8 cellular contexts compared by ENCODE assay signal in genomic region chr17:17494499-17495447, GRCh38. TPM values are rescaled to one million over a fixed set of nuclear protein-coding genes. Genes with fewer than 3 reads are reported as not detected.
DNase-seq lines count a peak whose midpoint lies in the region; ATAC-seq and TF ChIP-seq lines count a peak whose summit lies in the region.

No MANE protein-coding gene starts in this region.

- H3K9me3 Mint-ChIP-seq in activated CD8-positive, alpha-beta memory T cell treated with anti-CD3 and anti-CD28 coated beads, Interleukin-2, amount 10 ng/mL, durations not matched to agents 7 days and 5 days (ENCODE audit: low read depth) = no peaks in the 10 kb centered on the region
- H3K9me3 Mint-ChIP-seq in neural progenitor cell = no peaks in the 10 kb centered on the region

- no peak overlapping the region for H2AFZ ChIP-seq in neural progenitor cell (replicated peaks)

- H3K27ac ChIP-seq in neural progenitor cell = no peak overlapping the region

- H3K4me1 Mint-ChIP-seq in activated CD8-positive, alpha-beta memory T cell treated with anti-CD3 and anti-CD28 coated beads, Interleukin-2, amount 10 ng/mL, durations not matched to agents 7 days and 5 days = peaks cover 4% of the 10 kb centered on the region
- H3K4me1 Mint-ChIP-seq in neural progenitor cell = peaks cover 31% of the 10 kb centered on the region

- peak; percentile 28 for DNase-seq in NCI-H2029 (lab: John Stamatoyannopoulos, UW)
- DNase-seq in NCI-H2029 treated with DMSO at 0.1 percent for 48 hours (lab: John Stamatoyannopoulos, UW) = no peak
- DNase-seq in activated CD8-positive, alpha-beta memory T cell treated with anti-CD3 and anti-CD28 coated beads, Interleukin-2, amount 10 ng/mL, durations not matched to agents 7 days and 5 days = no peak
- DNase-seq in fibroblast of villous mesenchyme (ENCODE audit: low read depth) = peak; percentile 50
- DNase-seq in neural progenitor cell (ENCODE audit: low spot score) = peak; percentile 77
- DNase-seq in HEK293T (ENCODE audit: extremely low spot score) = no peak
- no peak for DNase-seq in NCI-H2107 treated with DMSO at 0.1 percent for 48 hours (lab: John Stamatoyannopoulos, UW; ENCODE audit: unreplicated experiment)

- H3K4me3 Mint-ChIP-seq in activated CD8-positive, alpha-beta memory T cell treated with anti-CD3 and anti-CD28 coated beads, Interleukin-2, amount 10 ng/mL, durations not matched to agents 7 days and 5 days = peak overlapping the region; percentile 48
- peak overlapping the region; percentile 88 for H3K4me3 Mint-ChIP-seq in neural progenitor cell

- peaks cover 15% of the 10 kb centered on the region for H3K27me3 Mint-ChIP-seq in activated CD8-positive, alpha-beta memory T cell treated with anti-CD3 and anti-CD28 coated beads, Interleukin-2, amount 10 ng/mL, durations not matched to agents 7 days and 5 days
- H3K27me3 Mint-ChIP-seq in neural progenitor cell (ENCODE audit: insufficient read depth, low read depth) = peaks cover 16% of the 10 kb centered on the region

- peaks cover 39% of the 10 kb centered on the region for H3F3A ChIP-seq in neural progenitor cell (ENCODE audit: low read depth)

- no peak for ATAC-seq in activated CD8-positive, alpha-beta memory T cell treated with anti-CD3 and anti-CD28 coated beads, Interleukin-2, amount 10 ng/mL, durations not matched to agents 7 days and 5 days
- ATAC-seq in GM21723 (IDR thresholded peaks at IDR 0.05; ENCODE audit: unreplicated experiment) = no peak

- TF ChIP-seq CTCF in fibroblast of villous mesenchyme (IDR thresholded peaks at IDR 0.05; ENCODE audit: insufficient read depth, low read depth, low read length) (no peak), neural progenitor cell (IDR thresholded peaks at IDR 0.05) (no peak)

- peak overlapping the region; percentile 85 for H3K4me2 ChIP-seq in neural progenitor cell

- POLR2A ChIA-PET in HEK293T (lab: Yijun Ruan, JAX) = no interaction called here

- CTCF ChIA-PET in activated CD8-positive, alpha-beta memory T cell treated with anti-CD3 and anti-CD28 coated beads, Interleukin-2, amount 10 ng/mL, durations not matched to agents 7 days and 5 days (lab: Charles Lee) = interaction anchor here (1.1 to 3.8 kb wide), 7 partner anchors 16 to 424 kb away, joined by 3 to 78 read pairs (median 17); no protein-coding TSS in a partner anchor
- CTCF ChIA-PET in HEK293T (lab: Yijun Ruan, JAX) = no interaction called here

- H3K9me3 ChIP-seq in neural progenitor cell (ENCODE audit: low read depth) = no peaks in the 10 kb centered on the region

- no peak overlapping the region for H3K27ac Mint-ChIP-seq in activated CD8-positive, alpha-beta memory T cell treated with anti-CD3 and anti-CD28 coated beads, Interleukin-2, amount 10 ng/mL, durations not matched to agents 7 days and 5 days
- no peak overlapping the region for H3K27ac Mint-ChIP-seq in neural progenitor cell

- H4K20me1 ChIP-seq in neural progenitor cell (ENCODE audit: low read depth) = peaks cover 60% of the 10 kb centered on the region

- H3K27me3 ChIP-seq in neural progenitor cell = peaks cover 31% of the 10 kb centered on the region

- no peaks in the 10 kb centered on the region for H3K79me2 ChIP-seq in neural progenitor cell (ENCODE audit: low read depth)

- peaks cover 47% of the 10 kb centered on the region for H3K4me1 ChIP-seq in neural progenitor cell

- H3K4me3 ChIP-seq in fibroblast of villous mesenchyme (ENCODE audit: low read depth, low read length) (peak overlapping the region; percentile 65), neural progenitor cell (peak overlapping the region; percentile 67)

- H3K36me3 ChIP-seq in neural progenitor cell = no peaks in the 10 kb centered on the region

- H3K36me3 Mint-ChIP-seq in activated CD8-positive, alpha-beta memory T cell treated with anti-CD3 and anti-CD28 coated beads, Interleukin-2, amount 10 ng/mL, durations not matched to agents 7 days and 5 days = peaks cover 7% of the 10 kb centered on the region
- H3K36me3 Mint-ChIP-seq in neural progenitor cell = peaks cover 11% of the 10 kb centered on the region

- H3K9ac ChIP-seq in neural progenitor cell = no peak overlapping the region

TF ChIP-seq in HEK293T, 16 proteins besides CTCF, POLR2A, EP300 and RAD21:
- no peak for TF ChIP-seq FOXK2 (IDR thresholded peaks at IDR 0.05)
- TF ChIP-seq NFRKB (IDR thresholded peaks at IDR 0.05) = no peak
- TF ChIP-seq FOXM1 (IDR thresholded peaks at IDR 0.05; ENCODE audit: borderline replicate concordance) = no peak
- no peak for TF ChIP-seq CTBP1 (IDR thresholded peaks at IDR 0.05; ENCODE audit: borderline replicate concordance)
- no peak for TF ChIP-seq L3MBTL2 (conservative IDR thresholded peaks at IDR 0.05)
- no peak for TF ChIP-seq SP1 (IDR thresholded peaks at IDR 0.05)
- no peak for TF ChIP-seq ELF4 (IDR thresholded peaks at IDR 0.05)
- TF ChIP-seq HDGF (IDR thresholded peaks at IDR 0.05; ENCODE audit: borderline replicate concordance) = no peak
- TF ChIP-seq FOXA1 (IDR thresholded peaks at IDR 0.05) = no peak
- TF ChIP-seq SUZ12 (IDR thresholded peaks at IDR 0.05) = no peak
TF ChIP-seq in HEK293T: peak in this region for 0.

RNA-seq across cellular contexts. Expression of gene RASD1, which starts 1.4 kb away (rescaled TPM):
- total RNA-seq in activated CD8-positive, alpha-beta memory T cell treated with anti-CD3 and anti-CD28 coated beads, Interleukin-2, amount 10 ng/mL, durations not matched to agents 7 days and 5 days = 1 to 10 TPM; 2.2 to 2.5 TPM
- total RNA-seq in fibroblast of villous mesenchyme = 0.64 and 0.86 TPM in 2 replicates
- total RNA-seq in neural progenitor cell (ENCODE audit: low replicate concordance) = 0.88 and 2.8 TPM in 2 replicates

RNA-seq across cellular contexts. Expression of gene MED9, which starts 18.0 kb away (rescaled TPM):
- total RNA-seq in activated CD8-positive, alpha-beta memory T cell treated with anti-CD3 and anti-CD28 coated beads, Interleukin-2, amount 10 ng/mL, durations not matched to agents 7 days and 5 days = 10 to 100 TPM; 15.1 to 17.5 TPM
- total RNA-seq in fibroblast of villous mesenchyme (11.2 and 12.2 TPM in 2 replicates), neural progenitor cell (ENCODE audit: low replicate concordance) (15.7 and 28.0 TPM in 2 replicates)

Comparison
In these comparisons a context has a peak if more than half of its experiments do, and no peak if none do; other contexts are left out.
1. DNase-seq: peak in NCI-H2029 (single experiment), fibroblast of villous mesenchyme (single experiment) and neural progenitor cell (single experiment); none in NCI-H2029 treated with DMSO at 0.1 percent for 48 hours (single experiment), activated CD8-positive, alpha-beta memory T cell treated with anti-CD3 and anti-CD28 coated beads, Interleukin-2, amount 10 ng/mL, durations not matched to agents 7 days and 5 days (single experiment), HEK293T (single experiment) and NCI-H2107 treated with DMSO at 0.1 percent for 48 hours (single experiment).